1 cellular context compared by ENCODE assay signal in the genomic region with DNA sequence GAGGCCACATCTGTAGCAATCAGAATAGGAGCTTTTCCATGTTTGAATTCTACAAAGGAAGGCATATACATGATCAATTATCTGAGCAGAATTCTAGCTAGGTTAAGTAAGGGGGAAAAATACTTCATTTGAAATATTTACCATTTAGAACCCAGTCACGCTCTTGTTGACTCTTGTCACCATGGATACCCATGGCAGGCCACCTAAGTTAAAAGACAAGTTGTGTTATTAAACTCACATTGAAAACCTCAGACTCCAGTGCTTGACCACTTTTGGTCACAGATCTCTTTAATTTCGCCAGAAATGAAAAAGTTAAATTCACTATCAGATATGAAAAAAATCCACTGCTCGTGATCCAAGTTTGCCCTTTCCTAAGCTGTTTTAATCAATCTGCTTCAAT.
TF ChIP-seq lines count a peak whose summit lies in the region.

No MANE protein-coding gene starts in this region.

TF ChIP-seq in SK-N-SH treated with all-trans-retinoic acid at 6 μM for 48 hours, 23 proteins besides CTCF, POLR2A, EP300 and RAD21 (continued from another document):
- TF ChIP-seq CREB5 (CRISPR knock-in tag; IDR thresholded peaks at IDR 0.05; ENCODE audit: low read depth): no peak
- TF ChIP-seq, protein P1, sequence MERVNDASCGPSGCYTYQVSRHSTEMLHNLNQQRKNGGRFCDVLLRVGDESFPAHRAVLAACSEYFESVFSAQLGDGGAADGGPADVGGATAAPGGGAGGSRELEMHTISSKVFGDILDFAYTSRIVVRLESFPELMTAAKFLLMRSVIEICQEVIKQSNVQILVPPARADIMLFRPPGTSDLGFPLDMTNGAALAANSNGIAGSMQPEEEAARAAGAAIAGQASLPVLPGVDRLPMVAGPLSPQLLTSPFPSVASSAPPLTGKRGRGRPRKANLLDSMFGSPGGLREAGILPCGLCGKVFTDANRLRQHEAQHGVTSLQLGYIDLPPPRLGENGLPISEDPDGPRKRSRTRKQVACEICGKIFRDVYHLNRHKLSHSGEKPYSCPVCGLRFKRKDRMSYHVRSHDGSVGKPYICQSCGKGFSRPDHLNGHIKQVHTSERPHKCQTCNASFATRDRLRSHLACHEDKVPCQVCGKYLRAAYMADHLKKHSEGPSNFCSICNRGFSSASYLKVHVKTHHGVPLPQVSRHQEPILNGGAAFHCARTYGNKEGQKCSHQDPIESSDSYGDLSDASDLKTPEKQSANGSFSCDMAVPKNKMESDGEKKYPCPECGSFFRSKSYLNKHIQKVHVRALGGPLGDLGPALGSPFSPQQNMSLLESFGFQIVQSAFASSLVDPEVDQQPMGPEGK (CRISPR knock-in tag; IDR thresholded peaks at IDR 0.05; ENCODE audit: borderline replicate concordance): no peak
- TF ChIP-seq CSDC2 (CRISPR knock-in tag; IDR thresholded peaks at IDR 0.05): no peak
- TF ChIP-seq ZFP3 (CRISPR knock-in tag; IDR thresholded peaks at IDR 0.05): no peak
- no peak for TF ChIP-seq TCF4 (CRISPR knock-in tag; IDR thresholded peaks at IDR 0.05; ENCODE audit: borderline replicate concordance)
- no peak for TF ChIP-seq TSHZ2 (CRISPR knock-in tag; IDR thresholded peaks at IDR 0.05)
- TF ChIP-seq ISL1 (CRISPR knock-in tag; IDR thresholded peaks at IDR 0.05): no peak
- no peak for TF ChIP-seq ZFP30 (CRISPR knock-in tag; IDR thresholded peaks at IDR 0.05)
